In genomic region chrY:5909095-5909494, GRCh38 we compare ENCODE assay signal across 7 cellular contexts.
DNase-seq lines count a peak whose midpoint lies in the region; ATAC-seq and TF ChIP-seq lines count a peak whose summit lies in the region.
"Not testable (repeated sequence)": the region's sequence is repeated elsewhere in the genome, so short reads cannot be mapped to it uniquely, and the experiment has no call there.

No MANE protein-coding gene starts in this region.

- H3K27me3 ChIP-seq in OCI-LY3 (ENCODE audit: low read depth, low read length); RWPE2 (ENCODE audit: insufficient read depth, poor library complexity, severe bottlenecking); endodermal cell (ENCODE audit: control insufficient read depth, insufficient read depth, low read length, poor library complexity, severe bottlenecking); foreskin keratinocyte: not testable (repeated sequence)

- not testable (repeated sequence) for H3K36me3 ChIP-seq in OCI-LY3 (replicated peaks; ENCODE audit: low read depth, low read length); RWPE2 (ENCODE audit: low read depth); endodermal cell (ENCODE audit: control insufficient read depth, insufficient read depth, low read length)

- H3K79me2 ChIP-seq in OCI-LY3 (ENCODE audit: low read length) = not testable (repeated sequence)

- peak overlapping the region; percentile 49 for H3K4me2 ChIP-seq in OCI-LY3 (ENCODE audit: low read length)

- H4K20me1 ChIP-seq in OCI-LY3 (ENCODE audit: insufficient read depth, low read length) = not testable (repeated sequence)

- H3K9me3 ChIP-seq in OCI-LY3 (ENCODE audit: insufficient read depth, low read length); RWPE2 (ENCODE audit: severe bottlenecking); endodermal cell (ENCODE audit: control insufficient read depth, low read length): not testable (repeated sequence)

- DNase-seq in RWPE2 (ENCODE audit: low spot score); foreskin keratinocyte: not testable (repeated sequence)
- DNase-seq in ecto neural progenitor cell (ENCODE audit: low spot score) (peak; percentile 0), endodermal cell (peak; percentile 1), osteocyte (ENCODE audit: extremely low spot score, unreplicated experiment) (peak; percentile 0)

- ATAC-seq in GM18868 (IDR thresholded peaks at IDR 0.05; ENCODE audit: unreplicated experiment) (peak; percentile 84), RWPE2 (ENCODE audit: low read depth) (peak; percentile 25; the same call in 1 of the 3 replicates), foreskin keratinocyte (peak; percentile 81)

- not testable (repeated sequence) for H3K9ac ChIP-seq in OCI-LY3 (ENCODE audit: low read length); endodermal cell (ENCODE audit: extremely low read depth, low read length, poor library complexity, severe bottlenecking)

- H3K27me3 Mint-ChIP-seq in endodermal cell (ENCODE audit: insufficient read depth); osteocyte (ENCODE audit: unreplicated experiment): not testable (repeated sequence)

- no CpG with 5 or more reads among the region's 3 CpGs for WGBS in endodermal cell (ENCODE audit: insufficient coverage in 1 of 2, insufficient read length in 1 of 2), 2 experiments

- H3K27ac ChIP-seq in OCI-LY3 (ENCODE audit: low read length); RWPE2 (ENCODE audit: poor library complexity, severe bottlenecking); endodermal cell (ENCODE audit: low read depth, low read length); foreskin keratinocyte: not testable (repeated sequence)

- H3K36me3 Mint-ChIP-seq in endodermal cell (ENCODE audit: low read depth); osteocyte (ENCODE audit: unreplicated experiment): not testable (repeated sequence)

- not testable (repeated sequence) for H3K4me1 Mint-ChIP-seq in endodermal cell; osteocyte (ENCODE audit: unreplicated experiment)

- not testable (repeated sequence) for H3K4me3 Mint-ChIP-seq in endodermal cell; osteocyte (ENCODE audit: unreplicated experiment)

- not testable (repeated sequence) for TF ChIP-seq CTCF in OCI-LY3 (IDR thresholded peaks at IDR 0.05; ENCODE audit: low read depth, low read length); RWPE2 (IDR thresholded peaks at IDR 0.05; ENCODE audit: poor library complexity, severe bottlenecking); endodermal cell (conservative IDR thresholded peaks at IDR 0.05); foreskin keratinocyte (conservative IDR thresholded peaks at IDR 0.05); osteocyte (IDR thresholded peaks at IDR 0.05)

- H2AFZ ChIP-seq in OCI-LY3 (ENCODE audit: low read depth, low read length) = not testable (repeated sequence)

- not testable (repeated sequence) for H3K9me3 Mint-ChIP-seq in endodermal cell; osteocyte (ENCODE audit: unreplicated experiment)

- H3K27ac Mint-ChIP-seq in endodermal cell; osteocyte (ENCODE audit: unreplicated experiment): not testable (repeated sequence)

- not testable (repeated sequence) for H3K4me3 ChIP-seq in OCI-LY3 (ENCODE audit: low read length); RWPE2 (ENCODE audit: severe bottlenecking); endodermal cell (ENCODE audit: low read length)

- H3K4me1 ChIP-seq in OCI-LY3 (ENCODE audit: low read length); RWPE2 (ENCODE audit: insufficient read depth, poor library complexity, severe bottlenecking); endodermal cell (ENCODE audit: control insufficient read depth, insufficient read depth, low read length); foreskin keratinocyte: not testable (repeated sequence)

Comparison
In these comparisons a context has a peak if more than half of its experiments do, and no peak if none do; other contexts are left out.
1. ATAC-seq: peak in every context shown above with its lines; median percentile 84 in GM18868; 81 in foreskin keratinocyte; 25 in RWPE2.